In genomic region chr12:9148926-9149325, GRCh38 we compare ENCODE assay signal across 31 cellular contexts. TPM values are rescaled to one million over a fixed set of nuclear protein-coding genes. Genes with fewer than 3 reads are reported as not detected.
"Had no signal": no experiment of that assay in that cellular context is flagged by ENCODE, and none has a peak within 500 bp of the region (broad histone marks: within the 10 kb centered on the region; RNA-seq: fewer than 3 reads in every experiment).

No MANE protein-coding gene starts in this region.

- H3K4me3 ChIP-seq: adrenal gland, body of pancreas, breast epithelium, K562, SJSA1 had no signal

- H3K36me3 ChIP-seq: adrenal gland, breast epithelium, SJSA1 had no signal

- H3K27me3 Mint-ChIP-seq: activated CD4-positive, alpha-beta T cell treated with anti-CD3 and anti-CD28 coated beads, Interleukin-2, amount 10 ng/mL, durations not matched to agents 24 days and 14 days; activated CD8-positive, alpha-beta T cell treated with anti-CD3 and anti-CD28 coated beads for 36 hours; activated T-cell treated with anti-CD3 and anti-CD28 coated beads, Interleukin-2, amount 50 U/mL, for 24 hours had no signal

- H3K4me3 Mint-ChIP-seq: activated CD4-positive, alpha-beta T cell treated with anti-CD3 and anti-CD28 coated beads, Interleukin-2, amount 10 ng/mL, durations not matched to agents 24 days and 14 days; activated CD8-positive, alpha-beta T cell treated with anti-CD3 and anti-CD28 coated beads for 36 hours; activated naive CD4-positive, alpha-beta T cell treated with anti-CD3 and anti-CD28 coated beads for 36 hours; activated T-cell treated with anti-CD3 and anti-CD28 coated beads, Interleukin-2, amount 50 U/mL, for 24 hours; T-helper 1 cell treated with Interleukin-12 subunit alpha and Interleukin-12 subunit beta and Interleukin-4 antibody, amounts not matched to agents 30 μg/mL and 1 μg/mL, for 36 hours; T-helper 2 cell treated with Interferon-gamma antibody and Interleukin-4, amounts not matched to agents 5 μg/mL and 100 μg/mL, for 36 hours had no signal

- H3K27ac ChIP-seq: adrenal gland, body of pancreas, breast epithelium, SJSA1 had no signal

- ATAC-seq: activated CD8-positive, alpha-beta T cell treated with anti-CD3 and anti-CD28 coated beads for 36 hours; activated naive CD4-positive, alpha-beta T cell treated with anti-CD3 and anti-CD28 coated beads, Interleukin-2, amount 50 U/mL, for 72 hours; body of pancreas; K562; Panc1 had no signal

- H3K27ac Mint-ChIP-seq: activated CD4-positive, alpha-beta T cell treated with anti-CD3 and anti-CD28 coated beads, Interleukin-2, amount 10 ng/mL, durations not matched to agents 24 days and 14 days; activated CD8-positive, alpha-beta T cell treated with anti-CD3 and anti-CD28 coated beads for 36 hours; activated naive CD4-positive, alpha-beta T cell treated with anti-CD3 and anti-CD28 coated beads for 36 hours; activated naive CD4-positive, alpha-beta T cell treated with anti-CD3 and anti-CD28 coated beads, Interleukin-2, amount 50 U/mL, for 72 hours; activated T-cell treated with anti-CD3 and anti-CD28 coated beads, Interleukin-2, amount 50 U/mL, for 24 hours; activated T-helper 2 cell treated with anti-CD3 and anti-CD28 coated beads, Interferon-gamma antibody, Interleukin-2, Interleukin-4, amounts not matched to agents 10 μg/mL and 5 μg/mL and 100 μg/mL, durations not matched to agents 14 hours and 24 hours and 36 hours; T-helper 1 cell treated with Interleukin-12 subunit alpha and Interleukin-12 subunit beta and Interleukin-4 antibody, amounts not matched to agents 30 μg/mL and 1 μg/mL, for 36 hours; T-helper 2 cell treated with Interferon-gamma antibody and Interleukin-4, amounts not matched to agents 5 μg/mL and 100 μg/mL, for 36 hours had no signal

- H3K9me3 ChIP-seq: SJSA1, SK-N-SH had no signal

- H3K4me1 ChIP-seq: adrenal gland, body of pancreas, breast epithelium, SJSA1 had no signal

- H3K27me3 ChIP-seq: adrenal gland, body of pancreas, breast epithelium, SJSA1 had no signal

- H3K4me2 ChIP-seq: SK-N-SH had no signal

- DNase-seq: activated CD4-positive, alpha-beta T cell treated with anti-CD3 and anti-CD28 coated beads, Interleukin-2, amount 10 ng/mL, durations not matched to agents 24 days and 14 days; activated CD4-positive, alpha-beta T cell treated with anti-CD3 and anti-CD28 coated beads, Interleukin-2, amount 50 U/mL, for 4 hours; activated gamma-delta T cell; activated naive CD4-positive, alpha-beta T cell treated with anti-CD3 and anti-CD28 coated beads for 36 hours; activated T-cell treated with anti-CD3 and anti-CD28 coated beads, Interleukin-2, amount 50 U/mL, for 24 hours; adrenal gland; body of pancreas; IMR-90; NCI-H1048; NCI-H1105 treated with DMSO at 0.1 percent for 48 hours; NCI-H1436; NCI-H1694; NCI-H2029 treated with DMSO at 0.1 percent for 48 hours; NCI-H2107; NCI-H2171; NCI-H510A; NCI-H774; RPMI8226; SHP77 treated with DMSO at 0.1 percent for 48 hours; SK-N-SH had no signal

- H3K9ac ChIP-seq: SK-N-SH had no signal

RNA-seq across cellular contexts. Expression of gene A2M, which starts 33.2 kb away (rescaled TPM):
- total RNA-seq: activated CD4-positive, alpha-beta T cell treated with anti-CD3 and anti-CD28 coated beads, Interleukin-2, amount 10 ng/mL, durations not matched to agents 24 days and 14 days; activated CD8-positive, alpha-beta T cell treated with anti-CD3 and anti-CD28 coated beads for 36 hours; activated naive CD4-positive, alpha-beta T cell treated with anti-CD3 and anti-CD28 coated beads for 36 hours; activated T-helper 2 cell treated with anti-CD3 and anti-CD28 coated beads, Interferon-gamma antibody, Interleukin-2, Interleukin-4, amounts not matched to agents 10 μg/mL and 5 μg/mL and 100 μg/mL, durations not matched to agents 14 hours and 24 hours and 36 hours; MCF 10A had no signal
- polyA plus RNA-seq: SK-N-SH had no signal

RNA-seq across cellular contexts. Expression of gene PZP, which starts 59.3 kb away (rescaled TPM):
- total RNA-seq: activated CD4-positive, alpha-beta T cell treated with anti-CD3 and anti-CD28 coated beads, Interleukin-2, amount 10 ng/mL, durations not matched to agents 24 days and 14 days; activated CD8-positive, alpha-beta T cell treated with anti-CD3 and anti-CD28 coated beads for 36 hours; activated naive CD4-positive, alpha-beta T cell treated with anti-CD3 and anti-CD28 coated beads for 36 hours; activated naive CD4-positive, alpha-beta T cell treated with anti-CD3 and anti-CD28 coated beads, Interleukin-2, amount 50 U/mL, for 72 hours; activated T-helper 2 cell treated with anti-CD3 and anti-CD28 coated beads, Interferon-gamma antibody, Interleukin-2, Interleukin-4, amounts not matched to agents 10 μg/mL and 5 μg/mL and 100 μg/mL, durations not matched to agents 14 hours and 24 hours and 36 hours; astrocyte; body of pancreas; IMR-90; K562; MCF 10A; SJSA1 had no signal
- polyA plus RNA-seq: IMR-90, SK-N-SH had no signal
